8 cellular contexts compared by ENCODE assay signal in genomic region chr6:159790947-159791598, GRCh38. TPM values are rescaled to one million over a fixed set of nuclear protein-coding genes. Genes with fewer than 3 reads are reported as not detected.
DNase-seq lines count a peak whose midpoint lies in the region; ATAC-seq and TF ChIP-seq lines count a peak whose summit lies in the region.

No MANE protein-coding gene starts in this region.

- POLR2A ChIA-PET in activated CD8-positive, alpha-beta T cell treated with anti-CD3 and anti-CD28 coated beads for 36 hours (lab: Charles Lee), result interaction anchor here (0.8 to 5.1 kb wide), 14 partner anchors 22 to 188 kb away, joined by 3 to 40 read pairs (median 4); partner anchors contain the start of genes IGF2R, SOD2 and WTAP

- ATAC-seq in activated CD8-positive, alpha-beta T cell treated with anti-CD3 and anti-CD28 coated beads for 36 hours, result no peak
- ATAC-seq in HG02884 (IDR thresholded peaks at IDR 0.05; ENCODE audit: unreplicated experiment) (no peak), HG02610 (IDR thresholded peaks at IDR 0.05; ENCODE audit: unreplicated experiment) (no peak)

- peaks cover 37% of the 10 kb centered on the region for H3K36me3 ChIP-seq in right atrium auricular region
- H3K36me3 ChIP-seq in spleen, result peaks cover 0 to 65% (median 34%) of the 10 kb centered on the region in 6 donors

- H3K4me1 ChIP-seq in right atrium auricular region (peaks cover 0 to 47% of the 10 kb centered on the region in 2 donors), spleen (peaks cover 28 to 76% (median 58%) of the 10 kb centered on the region in 6 donors)

- peak overlapping the region; percentile 99 for H3K27ac Mint-ChIP-seq in activated CD8-positive, alpha-beta T cell treated with anti-CD3 and anti-CD28 coated beads for 36 hours

- CTCF ChIA-PET in activated CD8-positive, alpha-beta T cell treated with anti-CD3 and anti-CD28 coated beads for 36 hours (lab: Charles Lee), result interaction anchor here (0.8 to 3.7 kb wide), 17 partner anchors 9 to 711 kb away, joined by 3 to 21 read pairs (median 3); partner anchors contain the start of genes SOD2 and WTAP

- TF ChIP-seq CTCF in AG10803 (conservative IDR thresholded peaks at IDR 0.05; ENCODE audit: low read length), result no peak
- no peak for TF ChIP-seq CTCF in HFF-Myc (IDR thresholded peaks at IDR 0.05; ENCODE audit: low read depth, low read length, missing control alignments)
- TF ChIP-seq CTCF in activated CD8-positive, alpha-beta T cell treated with anti-CD3 and anti-CD28 coated beads for 36 hours (IDR thresholded peaks at IDR 0.05), result no peak
- no peak for TF ChIP-seq CTCF in right atrium auricular region (IDR thresholded peaks at IDR 0.05)
- no peak for TF ChIP-seq CTCF in spleen (IDR thresholded peaks at IDR 0.05 in 8 of 11, conservative IDR thresholded peaks at IDR 0.05 in 3 of 11)

- H3K4me3 ChIP-seq in AG10803 (ENCODE audit: low read length) (peak overlapping the region; percentile 89), HFF-Myc (replicated peaks; ENCODE audit: low read depth, low read length) (peak overlapping the region; percentile 96), right atrium auricular region (peak overlapping the region; percentile 92 to 99), spleen (peak overlapping the region; percentile 88 to 98 (median 93))

- peak overlapping the region; percentile 98 for H3K4me3 Mint-ChIP-seq in activated CD8-positive, alpha-beta T cell treated with anti-CD3 and anti-CD28 coated beads for 36 hours

- peaks cover 66% of the 10 kb centered on the region for H3K36me3 Mint-ChIP-seq in activated CD8-positive, alpha-beta T cell treated with anti-CD3 and anti-CD28 coated beads for 36 hours (ENCODE audit: low read depth)

- no peaks in the 10 kb centered on the region for H3K27me3 Mint-ChIP-seq in activated CD8-positive, alpha-beta T cell treated with anti-CD3 and anti-CD28 coated beads for 36 hours

- no peaks in the 10 kb centered on the region for H3K9me3 Mint-ChIP-seq in activated CD8-positive, alpha-beta T cell treated with anti-CD3 and anti-CD28 coated beads for 36 hours

- H3K27ac ChIP-seq in right atrium auricular region (peak overlapping the region; percentile 99), spleen (peak overlapping the region; percentile 85 to 99 (median 97))

- peaks cover 51% of the 10 kb centered on the region for H3K4me1 Mint-ChIP-seq in activated CD8-positive, alpha-beta T cell treated with anti-CD3 and anti-CD28 coated beads for 36 hours (ENCODE audit: low read depth)

- DNase-seq in AG10803 (ENCODE audit: low read depth) (no peak), HFF-Myc (ENCODE audit: extremely low read depth, low read depth) (no peak), right atrium auricular region (ENCODE audit: low spot score) (no peak), spleen (peak; percentile 77), 8988T (no peak)
- DNase-seq in activated CD8-positive, alpha-beta T cell treated with anti-CD3 and anti-CD28 coated beads for 36 hours, result peak; percentile 47

- no peaks in the 10 kb centered on the region for H3K9me3 ChIP-seq in right atrium auricular region
- no peaks in the 10 kb centered on the region for H3K9me3 ChIP-seq in spleen

- no peak for TF ChIP-seq POLR2A in spleen (IDR thresholded peaks at IDR 0.05)

- intact Hi-C loops in activated CD8-positive, alpha-beta T cell treated with anti-CD3 and anti-CD28 coated beads for 36 hours (cut with micrococcal nuclease), result no loop called here
- intact Hi-C loops in spleen (cut with DNase I; ENCODE audit: low total_unique reads), result loop anchor here (10.0 kb wide), 1 partner anchor 174 kb away; the partner anchor contains the start of gene IGF2R

- H3K27me3 ChIP-seq in right atrium auricular region (no peaks in the 10 kb centered on the region), spleen (replicated peaks in 1 of 7) (no peaks in the 10 kb centered on the region)

- 11 to 21% (median 17%) methylated on average over 15 to 19 of the region's 19 CpGs for WGBS in spleen, 5 donors

RNA-seq across cellular contexts. Expression of gene MRPL18, which starts 0.8 kb away (rescaled TPM):
- total RNA-seq in activated CD8-positive, alpha-beta T cell treated with anti-CD3 and anti-CD28 coated beads for 36 hours, result 10 to 100 TPM; 81.8 to 83.5 TPM
- total RNA-seq in right atrium auricular region (10 to 100 TPM; 62.3 to 66.0 TPM), spleen (10 to 100 TPM; 29.6 to 58.2 (median 42.1) TPM)
- polyA plus RNA-seq in spleen, result 10 to 100 TPM; 55.4 to 76.7 (median 66.2) TPM

RNA-seq across cellular contexts. Expression of gene TCP1, which starts 1.7 kb away (rescaled TPM):
- total RNA-seq in activated CD8-positive, alpha-beta T cell treated with anti-CD3 and anti-CD28 coated beads for 36 hours, result 100 to 1,000 TPM; 446 to 452 TPM
- total RNA-seq in right atrium auricular region (100 to 1,000 TPM; 101 to 102 TPM), spleen (100 to 1,000 TPM in 6 of 7 donors, 10 to 100 TPM in 1; 94.1 to 136 (median 119) TPM)
- polyA plus RNA-seq in spleen, result 10 to 100 TPM; 74.3 to 78.9 (median 76.3) TPM

RNA-seq across cellular contexts. Expression of gene PNLDC1, which starts 9.0 kb away (rescaled TPM):
- total RNA-seq in activated CD8-positive, alpha-beta T cell treated with anti-CD3 and anti-CD28 coated beads for 36 hours, result under 1 TPM; 0.34 to 0.54 TPM
- total RNA-seq in right atrium auricular region (under 1 TPM in 1 of 2 donors, not detected in 1; 0.33 TPM), spleen (under 1 TPM in 1 of 7 donors, not detected in 6; 0.44 TPM)
- polyA plus RNA-seq in spleen, result 1 to 10 TPM in 1 of 3 donors, under 1 TPM in 2; 0.11 to 1.2 (median 0.20) TPM

RNA-seq across cellular contexts. Expression of gene ACAT2, which starts 29.2 kb away (rescaled TPM):
- total RNA-seq in activated CD8-positive, alpha-beta T cell treated with anti-CD3 and anti-CD28 coated beads for 36 hours, result 10 to 100 TPM; 70.8 to 74.1 TPM
- 1 to 10 TPM; 1.5 to 1.6 TPM for total RNA-seq in right atrium auricular region
- 10 to 100 TPM in 4 of 7 donors, 1 to 10 TPM in 3; 6.0 to 17.4 (median 13.6) TPM for total RNA-seq in spleen
- polyA plus RNA-seq in spleen, result 10 to 100 TPM; 12.7 to 14.9 (median 14.5) TPM

Comparison
In these comparisons a context has a peak if more than half of its experiments do, and no peak if none do; other contexts are left out.
1. DNase-seq: peak in activated CD8-positive, alpha-beta T cell treated with anti-CD3 and anti-CD28 coated beads for 36 hours (single experiment) and spleen (single experiment); none in AG10803 (single experiment), HFF-Myc (single experiment), right atrium auricular region (single experiment) and 8988T (single experiment).
2. Peak in every context shown above with its lines, with median percentiles within 50 percentile points of each other: H3K4me3 ChIP-seq.